ENCODE assay signal across 9 cellular contexts in the genomic region with DNA sequence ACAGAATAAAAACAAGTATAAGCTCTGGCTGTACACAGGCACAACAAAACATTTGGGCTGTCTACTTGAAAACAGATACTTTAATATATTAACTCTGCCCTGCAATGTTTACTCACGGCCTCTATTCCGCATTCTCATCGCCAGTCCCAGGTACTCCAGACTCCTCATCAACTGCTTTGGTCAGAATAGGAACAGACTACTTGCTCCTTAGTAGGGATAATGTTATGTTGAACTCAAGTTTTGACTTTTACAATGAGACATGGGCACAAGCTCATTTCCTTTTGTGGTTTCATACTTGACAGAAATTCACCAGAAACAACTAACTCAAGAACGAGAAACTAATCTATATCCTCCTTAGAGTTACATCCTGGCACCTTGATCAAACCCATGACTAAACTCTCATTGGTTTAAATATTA.
DNase-seq lines count a peak whose midpoint lies in the region; ATAC-seq and TF ChIP-seq lines count a peak whose summit lies in the region.
"Had no signal": no experiment of that assay in that cellular context is flagged by ENCODE, and none has a peak within 500 bp of the region (broad histone marks: within the 10 kb centered on the region; RNA-seq: fewer than 3 reads in every experiment).

No MANE protein-coding gene starts in this region.

- BruUV-seq in Caco-2 (replicated peaks; lab: Mats Ljungman, UMichigan) = no TSS peak

- H3K36me3 ChIP-seq in Caco-2 (ENCODE audit: control insufficient read depth, insufficient read depth, low read length) = no peaks in the 10 kb centered on the region

- H3K9me3 Mint-ChIP-seq in Caco-2 (ENCODE audit: unreplicated experiment) = no peaks in the 10 kb centered on the region

- no peaks in the 10 kb centered on the region for H3K9me3 ChIP-seq in Caco-2
- H3K9me3 ChIP-seq: left lung had no signal

- no peak overlapping the region for H3K4me3 Mint-ChIP-seq in Caco-2 (ENCODE audit: unreplicated experiment)

- no peaks in the 10 kb centered on the region for H3K4me1 Mint-ChIP-seq in Caco-2 (ENCODE audit: low read depth, unreplicated experiment)

- DNase-seq in left kidney (ENCODE audit: low read depth, low spot score) = peak; percentile 11
- DNase-seq in NCI-H1436 (lab: John Stamatoyannopoulos, UW) = no peak
- no peak for DNase-seq in Caco-2
- DNase-seq in cerebellum (ENCODE audit: low spot score) = no peak
- DNase-seq in NCI-H2227 (lab: John Stamatoyannopoulos, UW; ENCODE audit: unreplicated experiment) = no peak
- DNase-seq: left lung had no signal

- no peak overlapping the region for H3K4me3 ChIP-seq in Caco-2 (ENCODE audit: low read depth, low read length)
- H3K4me3 ChIP-seq: left lung had no signal

- H3K27me3 Mint-ChIP-seq in Caco-2 (ENCODE audit: insufficient read depth, unreplicated experiment) = no peaks in the 10 kb centered on the region

- no peak overlapping the region for H3K27ac Mint-ChIP-seq in Caco-2 (ENCODE audit: unreplicated experiment)

- POLR2A ChIA-PET in Caco-2 (lab: Charles Lee) = no interaction called here

- H3K27me3 ChIP-seq in Caco-2 (replicated peaks; ENCODE audit: control insufficient read depth, insufficient read depth, low read length) = no peaks in the 10 kb centered on the region
- H3K27me3 ChIP-seq: left lung had no signal

- peak; percentile 64 for ATAC-seq in GM18517 (IDR thresholded peaks at IDR 0.05; ENCODE audit: unreplicated experiment)
- peak; percentile 78 for ATAC-seq in GM21529 (IDR thresholded peaks at IDR 0.05; ENCODE audit: unreplicated experiment)
- peak; percentile 85 for ATAC-seq in HG03571 (IDR thresholded peaks at IDR 0.05; ENCODE audit: unreplicated experiment)
- ATAC-seq: left lung had no signal

- intact Hi-C loops in Caco-2 (cut with micrococcal nuclease; ENCODE audit: unreplicated experiment) = no loop called here

- H3K36me3 Mint-ChIP-seq in Caco-2 (ENCODE audit: insufficient read depth, unreplicated experiment) = no peaks in the 10 kb centered on the region

- CTCF ChIA-PET in Caco-2 (lab: Charles Lee) = no interaction called here

- H3K4me1 ChIP-seq in Caco-2 = no peaks in the 10 kb centered on the region
- H3K4me1 ChIP-seq: left lung had no signal

- TF ChIP-seq CTCF in Caco-2 (IDR thresholded peaks at IDR 0.05; ENCODE audit: insufficient read depth in 1 of 2, low read depth in 1 of 2, low read length in 1 of 2, severe bottlenecking in 1 of 2, unreplicated experiment in 1 of 2) = no peak
